In genomic region chr3:29601861-29602585, GRCh38 we compare ENCODE assay signal across 16 cellular contexts.
DNase-seq lines count a peak whose midpoint lies in the region; ATAC-seq, FAIRE-seq and TF ChIP-seq lines count a peak whose summit lies in the region.
"Had no signal": no experiment of that assay in that cellular context is flagged by ENCODE, and none has a peak within 500 bp of the region (broad histone marks: within the 10 kb centered on the region; RNA-seq: fewer than 3 reads in every experiment).

No MANE protein-coding gene starts in this region.

- H3K27me3 ChIP-seq in K562 (ENCODE audit: control insufficient read depth in 2 of 2, insufficient read depth in 2 of 2, low read length in 2 of 2) = no peaks in the 10 kb centered on the region
- H3K27me3 ChIP-seq: BLaER1 had no signal

- DNase-seq in Right ventricle myocardium superior = no peak
- DNase-seq in left cardiac atrium = no peak
- no peak for DNase-seq in K562 (ENCODE audit: extremely low read depth in 1 of 4, low spot score in 3 of 4)
- peak; percentile 73 for DNase-seq in fibroblast of pulmonary artery (ENCODE audit: low read depth)
- peak; percentile 53 to 95 for DNase-seq in lung microvascular endothelial cell (ENCODE audit: low read depth in 2 of 2)
- no peak for DNase-seq in stimulated activated CD4-positive, alpha-beta T cell treated with anti-CD3 and anti-CD28 coated beads, Interleukin-2, amount 100 ng/mL, for 24 hours
- DNase-seq in activated CD8-positive, alpha-beta T cell treated with anti-CD3 and anti-CD28 coated beads, Interleukin-2, amount 10 ng/mL, durations not matched to agents 7 days and 5 days = no peak
- DNase-seq: AML-193; Caco-2; CD8-positive, alpha-beta memory T cell; GF-D8; HCEC 1CT; HFFc6 had no signal

- no peak for TF ChIP-seq CTCF in K562 (IDR thresholded peaks at IDR 0.05 in 2 of 3, conservative IDR thresholded peaks at IDR 0.05 in 1 of 3; ENCODE audit: insufficient read depth in 2 of 3, low read depth in 1 of 3, low read length in 3 of 3)
- TF ChIP-seq CTCF in fibroblast of pulmonary artery (IDR thresholded peaks at IDR 0.05; ENCODE audit: low read length, missing control alignments) = no peak

- H3K4me3 Mint-ChIP-seq in activated CD8-positive, alpha-beta T cell treated with anti-CD3 and anti-CD28 coated beads, Interleukin-2, amount 10 ng/mL, durations not matched to agents 7 days and 5 days = no peak overlapping the region
- H3K4me3 Mint-ChIP-seq: CD8-positive, alpha-beta memory T cell; HFFc6 had no signal

- H3K4me1 ChIP-seq in K562 (replicated peaks in 1 of 2; ENCODE audit: control insufficient read depth in 2 of 2, insufficient read depth in 2 of 2, low read length in 2 of 2) = no peaks in the 10 kb centered on the region
- H3K4me1 ChIP-seq: BLaER1, Caco-2 had no signal

- H3K9me1 ChIP-seq in K562 (ENCODE audit: control insufficient read depth, insufficient read depth, low read length) = no peaks in the 10 kb centered on the region

- H3K4me3 ChIP-seq in K562 (no peak overlapping the region), fibroblast of pulmonary artery (replicated peaks; ENCODE audit: low read depth, low read length) (no peak overlapping the region)
- H3K4me3 ChIP-seq: BLaER1 had no signal

- 2% methylated on average over 4 of the region's 4 CpGs for WGBS in K562 (ENCODE audit: insufficient coverage, low coverage, missing lambda C conversion rate)

- no peaks in the 10 kb centered on the region for H3K79me2 ChIP-seq in K562 (ENCODE audit: control insufficient read depth, insufficient read depth, low read length)

- intact Hi-C loops in Right ventricle myocardium superior (cut with DNase I) = no loop called here
- intact Hi-C loops in left cardiac atrium (cut with DNase I) = no loop called here
- intact Hi-C loops in K562 (cut with micrococcal nuclease) = no loop called here

- no peak overlapping the region for H3K27ac Mint-ChIP-seq in activated CD8-positive, alpha-beta T cell treated with anti-CD3 and anti-CD28 coated beads, Interleukin-2, amount 10 ng/mL, durations not matched to agents 7 days and 5 days
- H3K27ac Mint-ChIP-seq: CD8-positive, alpha-beta memory T cell; HFFc6 had no signal

- H4K20me1 ChIP-seq in K562 (replicated peaks; ENCODE audit: control insufficient read depth, insufficient read depth, low read length) = no peaks in the 10 kb centered on the region
- H4K20me1 ChIP-seq: BLaER1 had no signal

- CTCF ChIA-PET in K562 (lab: Yijun Ruan, JAX; ENCODE audit: low intra/inter-chr PET ratio) = no interaction called here
- CTCF ChIA-PET in activated CD8-positive, alpha-beta T cell treated with anti-CD3 and anti-CD28 coated beads, Interleukin-2, amount 10 ng/mL, durations not matched to agents 7 days and 5 days (lab: Charles Lee) = no interaction called here

- H2AFZ ChIP-seq in K562 (ENCODE audit: low read depth, low read length) = no peak overlapping the region

- peaks cover 2% of the 10 kb centered on the region for H3K9me3 ChIP-seq in K562 (replicated peaks; ENCODE audit: control insufficient read depth, insufficient read depth, low read depth, low read length)
- H3K9me3 ChIP-seq: BLaER1, Caco-2 had no signal

- H3K9me3 Mint-ChIP-seq in activated CD8-positive, alpha-beta T cell treated with anti-CD3 and anti-CD28 coated beads, Interleukin-2, amount 10 ng/mL, durations not matched to agents 7 days and 5 days (ENCODE audit: insufficient read depth) = no peaks in the 10 kb centered on the region
- H3K9me3 Mint-ChIP-seq: HFFc6 had no signal

- no peak overlapping the region for H3K4me2 ChIP-seq in K562 (ENCODE audit: insufficient read depth, low read length)
- H3K4me2 ChIP-seq: BLaER1 had no signal

- H3K9ac ChIP-seq in K562 (ENCODE audit: insufficient read depth in 1 of 2, low read depth in 2 of 2, low read length in 2 of 2) = no peak overlapping the region
- H3K9ac ChIP-seq: BLaER1 had no signal

- no peaks in the 10 kb centered on the region for H3K36me3 ChIP-seq in K562 (ENCODE audit: control insufficient read depth, insufficient read depth, low read length)
- H3K36me3 ChIP-seq: BLaER1 had no signal

- H3K4me1 Mint-ChIP-seq in activated CD8-positive, alpha-beta T cell treated with anti-CD3 and anti-CD28 coated beads, Interleukin-2, amount 10 ng/mL, durations not matched to agents 7 days and 5 days (ENCODE audit: low read depth) = no peaks in the 10 kb centered on the region
- H3K4me1 Mint-ChIP-seq: CD8-positive, alpha-beta memory T cell had no signal

- no peak for TF ChIP-seq EP300 in K562 (IDR thresholded peaks at IDR 0.05; ENCODE audit: low read length)

- no peaks in the 10 kb centered on the region for H3K36me3 Mint-ChIP-seq in activated CD8-positive, alpha-beta T cell treated with anti-CD3 and anti-CD28 coated beads, Interleukin-2, amount 10 ng/mL, durations not matched to agents 7 days and 5 days (ENCODE audit: low read depth)
- H3K36me3 Mint-ChIP-seq: CD8-positive, alpha-beta memory T cell had no signal

- TF ChIP-seq RAD21 in K562 (CRISPR knock-in tag; conservative IDR thresholded peaks at IDR 0.05 in 1 of 2, IDR thresholded peaks at IDR 0.05 in 1 of 2) = no peak

- no peak for TF ChIP-seq POLR2A in K562 (conservative IDR thresholded peaks at IDR 0.05)

- BruUV-seq in K562 (replicated peaks; lab: Mats Ljungman, UMichigan) = no TSS peak

- ATAC-seq in Right ventricle myocardium superior (ENCODE audit: poor library complexity) = peak; percentile 39
- ATAC-seq in left cardiac atrium = no peak
- no peak for ATAC-seq in K562
- no peak for ATAC-seq in GM18873 (IDR thresholded peaks at IDR 0.05; ENCODE audit: low FRiP score, unreplicated experiment)
- no peak for ATAC-seq in activated CD8-positive, alpha-beta T cell treated with anti-CD3 and anti-CD28 coated beads, Interleukin-2, amount 10 ng/mL, durations not matched to agents 7 days and 5 days

- POLR2A ChIA-PET in K562 (lab: Yijun Ruan, JAX) = no interaction called here
- POLR2A ChIA-PET in activated CD8-positive, alpha-beta T cell treated with anti-CD3 and anti-CD28 coated beads, Interleukin-2, amount 10 ng/mL, durations not matched to agents 7 days and 5 days (lab: Charles Lee) = no interaction called here

- no peak overlapping the region for H3K27ac ChIP-seq in K562 (ENCODE audit: extremely low read depth, low read depth, low read length)
- H3K27ac ChIP-seq: 22Rv1, BLaER1 had no signal

- peak; percentile 26 for FAIRE-seq in K562 (lab: Jason Lieb, UNC)

- in situ Hi-C loops in K562 (cut with MboI) = no loop called here

- H3K27me3 Mint-ChIP-seq in activated CD8-positive, alpha-beta T cell treated with anti-CD3 and anti-CD28 coated beads, Interleukin-2, amount 10 ng/mL, durations not matched to agents 7 days and 5 days (ENCODE audit: low read depth) = no peaks in the 10 kb centered on the region
- H3K27me3 Mint-ChIP-seq: CD8-positive, alpha-beta memory T cell had no signal

TF ChIP-seq in K562, 482 proteins besides CTCF, POLR2A, EP300 and RAD21 (continues in another document):
- no peak for TF ChIP-seq SIN3A (IDR thresholded peaks at IDR 0.05; ENCODE audit: borderline replicate concordance in 2 of 2, control insufficient read depth in 1 of 2, low read depth in 2 of 2, low read length in 2 of 2)
- TF ChIP-seq NFXL1 (CRISPR knock-in tag; IDR thresholded peaks at IDR 0.05) = no peak
- no peak for TF ChIP-seq HDAC6 (IDR thresholded peaks at IDR 0.05; ENCODE audit: low read depth, low read length)
- TF ChIP-seq ZNF75A (CRISPR knock-in tag; IDR thresholded peaks at IDR 0.05) = no peak
- no peak for TF ChIP-seq ZNF23 (CRISPR knock-in tag; IDR thresholded peaks at IDR 0.05)
- no peak for TF ChIP-seq POLR2G (IDR thresholded peaks at IDR 0.05; ENCODE audit: low read depth, low read length)
- TF ChIP-seq HMGXB4 (CRISPR knock-in tag; IDR thresholded peaks at IDR 0.05) = no peak
- no peak for TF ChIP-seq JUND (IDR thresholded peaks at IDR 0.05; ENCODE audit: borderline replicate concordance, low read depth, low read length)
- no peak for TF ChIP-seq JUND (tag; IDR thresholded peaks at IDR 0.05; ENCODE audit: borderline replicate concordance, low read depth, low read length)
- TF ChIP-seq THAP7 (CRISPR knock-in tag; IDR thresholded peaks at IDR 0.05) = no peak
- TF ChIP-seq GTF2A2 (tag; IDR thresholded peaks at IDR 0.05) = no peak
- TF ChIP-seq ARHGAP35 (IDR thresholded peaks at IDR 0.05; ENCODE audit: partially characterized antibody) = no peak
- no peak for TF ChIP-seq ZNF165 (CRISPR knock-in tag; IDR thresholded peaks at IDR 0.05; ENCODE audit: borderline replicate concordance)
- TF ChIP-seq PRMT5 (CRISPR knock-in tag; IDR thresholded peaks at IDR 0.05) = no peak
- TF ChIP-seq ZNF586 (CRISPR knock-in tag; conservative IDR thresholded peaks at IDR 0.05) = no peak
- TF ChIP-seq GABPA (tag; conservative IDR thresholded peaks at IDR 0.05; ENCODE audit: low read depth) = no peak
- TF ChIP-seq CBX5 (IDR thresholded peaks at IDR 0.05; ENCODE audit: borderline replicate concordance, low read depth) = no peak

Comparison
In these comparisons a context has a peak if more than half of its experiments do, and no peak if none do; other contexts are left out.
1. DNase-seq: peak in fibroblast of pulmonary artery (single experiment) and lung microvascular endothelial cell (2 of 2); none in Right ventricle myocardium superior (single experiment), left cardiac atrium (single experiment), K562 (0 of 4), stimulated activated CD4-positive, alpha-beta T cell treated with anti-CD3 and anti-CD28 coated beads, Interleukin-2, amount 100 ng/mL, for 24 hours (0 of 2) and activated CD8-positive, alpha-beta T cell treated with anti-CD3 and anti-CD28 coated beads, Interleukin-2, amount 10 ng/mL, durations not matched to agents 7 days and 5 days (single experiment).